2 cellular contexts compared by ENCODE assay signal in genomic region chr3:159773706-159774105, GRCh38.
TF ChIP-seq lines count a peak whose summit lies in the region.

No MANE protein-coding gene starts in this region.

TF ChIP-seq in SK-N-SH, 30 proteins besides CTCF, POLR2A, EP300 and RAD21 (continued from another document):
- TF ChIP-seq REST (IDR thresholded peaks at IDR 0.05; ENCODE audit: low read depth, low read length) = no peak

TF ChIP-seq in SK-N-SH treated with all-trans-retinoic acid at 6 μM for 48 hours, 23 proteins besides CTCF, POLR2A, EP300 and RAD21 (continued from another document):
- TF ChIP-seq CSRNP3 (CRISPR knock-in tag; IDR thresholded peaks at IDR 0.05) = no peak
